1 cellular context compared by ENCODE assay signal in genomic region chr17:62703776-62704380, GRCh38.
A peak's percentile ranks its signal among the peaks of the same experiment; 100 is the strongest.
TF ChIP-seq lines count a peak whose summit lies in the region.

No MANE protein-coding gene starts in this region.

TF ChIP-seq in HepG2, 621 proteins besides CTCF, POLR2A, EP300 and RAD21 (continued from another document and continues in another):
- no peak for TF ChIP-seq ZBTB44 (CRISPR knock-in tag; IDR thresholded peaks at IDR 0.05)
- TF ChIP-seq NR0B2 (CRISPR knock-in tag; IDR thresholded peaks at IDR 0.05): no peak
- TF ChIP-seq FUBP1 (CRISPR knock-in tag; IDR thresholded peaks at IDR 0.05; ENCODE audit: borderline replicate concordance): no peak
- no peak for TF ChIP-seq KLF6 (CRISPR knock-in tag; IDR thresholded peaks at IDR 0.05)
- no peak for TF ChIP-seq KDM5B (CRISPR knock-in tag; IDR thresholded peaks at IDR 0.05; ENCODE audit: borderline replicate concordance)
- no peak for TF ChIP-seq NPAS2 (CRISPR knock-in tag; IDR thresholded peaks at IDR 0.05; ENCODE audit: borderline replicate concordance)
- TF ChIP-seq SMC3 (IDR thresholded peaks at IDR 0.05; ENCODE audit: low read length): no peak
- no peak for TF ChIP-seq ZNF382 (CRISPR knock-in tag; IDR thresholded peaks at IDR 0.05; ENCODE audit: borderline replicate concordance)
- no peak for TF ChIP-seq POLR2G (IDR thresholded peaks at IDR 0.05; ENCODE audit: low read depth, low read length)
- TF ChIP-seq, protein P1, sequence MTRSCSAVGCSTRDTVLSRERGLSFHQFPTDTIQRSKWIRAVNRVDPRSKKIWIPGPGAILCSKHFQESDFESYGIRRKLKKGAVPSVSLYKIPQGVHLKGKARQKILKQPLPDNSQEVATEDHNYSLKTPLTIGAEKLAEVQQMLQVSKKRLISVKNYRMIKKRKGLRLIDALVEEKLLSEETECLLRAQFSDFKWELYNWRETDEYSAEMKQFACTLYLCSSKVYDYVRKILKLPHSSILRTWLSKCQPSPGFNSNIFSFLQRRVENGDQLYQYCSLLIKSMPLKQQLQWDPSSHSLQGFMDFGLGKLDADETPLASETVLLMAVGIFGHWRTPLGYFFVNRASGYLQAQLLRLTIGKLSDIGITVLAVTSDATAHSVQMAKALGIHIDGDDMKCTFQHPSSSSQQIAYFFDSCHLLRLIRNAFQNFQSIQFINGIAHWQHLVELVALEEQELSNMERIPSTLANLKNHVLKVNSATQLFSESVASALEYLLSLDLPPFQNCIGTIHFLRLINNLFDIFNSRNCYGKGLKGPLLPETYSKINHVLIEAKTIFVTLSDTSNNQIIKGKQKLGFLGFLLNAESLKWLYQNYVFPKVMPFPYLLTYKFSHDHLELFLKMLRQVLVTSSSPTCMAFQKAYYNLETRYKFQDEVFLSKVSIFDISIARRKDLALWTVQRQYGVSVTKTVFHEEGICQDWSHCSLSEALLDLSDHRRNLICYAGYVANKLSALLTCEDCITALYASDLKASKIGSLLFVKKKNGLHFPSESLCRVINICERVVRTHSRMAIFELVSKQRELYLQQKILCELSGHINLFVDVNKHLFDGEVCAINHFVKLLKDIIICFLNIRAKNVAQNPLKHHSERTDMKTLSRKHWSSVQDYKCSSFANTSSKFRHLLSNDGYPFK (CRISPR knock-in tag; IDR thresholded peaks at IDR 0.05; ENCODE audit: borderline replicate concordance): no peak
- TF ChIP-seq, protein P2, sequence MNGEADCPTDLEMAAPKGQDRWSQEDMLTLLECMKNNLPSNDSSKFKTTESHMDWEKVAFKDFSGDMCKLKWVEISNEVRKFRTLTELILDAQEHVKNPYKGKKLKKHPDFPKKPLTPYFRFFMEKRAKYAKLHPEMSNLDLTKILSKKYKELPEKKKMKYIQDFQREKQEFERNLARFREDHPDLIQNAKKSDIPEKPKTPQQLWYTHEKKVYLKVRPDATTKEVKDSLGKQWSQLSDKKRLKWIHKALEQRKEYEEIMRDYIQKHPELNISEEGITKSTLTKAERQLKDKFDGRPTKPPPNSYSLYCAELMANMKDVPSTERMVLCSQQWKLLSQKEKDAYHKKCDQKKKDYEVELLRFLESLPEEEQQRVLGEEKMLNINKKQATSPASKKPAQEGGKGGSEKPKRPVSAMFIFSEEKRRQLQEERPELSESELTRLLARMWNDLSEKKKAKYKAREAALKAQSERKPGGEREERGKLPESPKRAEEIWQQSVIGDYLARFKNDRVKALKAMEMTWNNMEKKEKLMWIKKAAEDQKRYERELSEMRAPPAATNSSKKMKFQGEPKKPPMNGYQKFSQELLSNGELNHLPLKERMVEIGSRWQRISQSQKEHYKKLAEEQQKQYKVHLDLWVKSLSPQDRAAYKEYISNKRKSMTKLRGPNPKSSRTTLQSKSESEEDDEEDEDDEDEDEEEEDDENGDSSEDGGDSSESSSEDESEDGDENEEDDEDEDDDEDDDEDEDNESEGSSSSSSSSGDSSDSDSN (CRISPR knock-in tag; IDR thresholded peaks at IDR 0.05): peak; percentile 65
- no peak for TF ChIP-seq SNAPC2 (CRISPR knock-in tag; IDR thresholded peaks at IDR 0.05)
- 0 out of 2 replicates have a peak, but pooled peaks have one; percentile 15 for TF ChIP-seq ZNF768 (CRISPR knock-in tag; IDR thresholded peaks at IDR 0.05)
- no peak for TF ChIP-seq ZFP36L2 (CRISPR knock-in tag; IDR thresholded peaks at IDR 0.05)
- no peak for TF ChIP-seq CERS6 (CRISPR knock-in tag; IDR thresholded peaks at IDR 0.05)
- peak; percentile 93 for TF ChIP-seq ZNF777 (CRISPR knock-in tag; IDR thresholded peaks at IDR 0.05)
- no peak for TF ChIP-seq ZNF605 (CRISPR knock-in tag; IDR thresholded peaks at IDR 0.05)
- no peak for TF ChIP-seq CREBL2 (CRISPR knock-in tag; IDR thresholded peaks at IDR 0.05; ENCODE audit: borderline replicate concordance)
- no peak for TF ChIP-seq ZNF317 (CRISPR knock-in tag; IDR thresholded peaks at IDR 0.05)
- no peak for TF ChIP-seq CAMTA2 (CRISPR knock-in tag; IDR thresholded peaks at IDR 0.05; ENCODE audit: borderline replicate concordance)
- TF ChIP-seq ZFYVE20 (CRISPR knock-in tag; IDR thresholded peaks at IDR 0.05; ENCODE audit: borderline replicate concordance, low read depth): no peak
- TF ChIP-seq PRDM10 (CRISPR knock-in tag; IDR thresholded peaks at IDR 0.05; ENCODE audit: low read depth): no peak
- TF ChIP-seq ZNF282 (IDR thresholded peaks at IDR 0.05; ENCODE audit: partially characterized antibody): no peak
- no peak for TF ChIP-seq NFE2L1 (CRISPR knock-in tag; IDR thresholded peaks at IDR 0.05; ENCODE audit: borderline replicate concordance)
- TF ChIP-seq RFXAP (CRISPR knock-in tag; IDR thresholded peaks at IDR 0.05; ENCODE audit: borderline replicate concordance): no peak
- TF ChIP-seq MXD4 (CRISPR knock-in tag; IDR thresholded peaks at IDR 0.05): no peak
- TF ChIP-seq, protein P3, sequence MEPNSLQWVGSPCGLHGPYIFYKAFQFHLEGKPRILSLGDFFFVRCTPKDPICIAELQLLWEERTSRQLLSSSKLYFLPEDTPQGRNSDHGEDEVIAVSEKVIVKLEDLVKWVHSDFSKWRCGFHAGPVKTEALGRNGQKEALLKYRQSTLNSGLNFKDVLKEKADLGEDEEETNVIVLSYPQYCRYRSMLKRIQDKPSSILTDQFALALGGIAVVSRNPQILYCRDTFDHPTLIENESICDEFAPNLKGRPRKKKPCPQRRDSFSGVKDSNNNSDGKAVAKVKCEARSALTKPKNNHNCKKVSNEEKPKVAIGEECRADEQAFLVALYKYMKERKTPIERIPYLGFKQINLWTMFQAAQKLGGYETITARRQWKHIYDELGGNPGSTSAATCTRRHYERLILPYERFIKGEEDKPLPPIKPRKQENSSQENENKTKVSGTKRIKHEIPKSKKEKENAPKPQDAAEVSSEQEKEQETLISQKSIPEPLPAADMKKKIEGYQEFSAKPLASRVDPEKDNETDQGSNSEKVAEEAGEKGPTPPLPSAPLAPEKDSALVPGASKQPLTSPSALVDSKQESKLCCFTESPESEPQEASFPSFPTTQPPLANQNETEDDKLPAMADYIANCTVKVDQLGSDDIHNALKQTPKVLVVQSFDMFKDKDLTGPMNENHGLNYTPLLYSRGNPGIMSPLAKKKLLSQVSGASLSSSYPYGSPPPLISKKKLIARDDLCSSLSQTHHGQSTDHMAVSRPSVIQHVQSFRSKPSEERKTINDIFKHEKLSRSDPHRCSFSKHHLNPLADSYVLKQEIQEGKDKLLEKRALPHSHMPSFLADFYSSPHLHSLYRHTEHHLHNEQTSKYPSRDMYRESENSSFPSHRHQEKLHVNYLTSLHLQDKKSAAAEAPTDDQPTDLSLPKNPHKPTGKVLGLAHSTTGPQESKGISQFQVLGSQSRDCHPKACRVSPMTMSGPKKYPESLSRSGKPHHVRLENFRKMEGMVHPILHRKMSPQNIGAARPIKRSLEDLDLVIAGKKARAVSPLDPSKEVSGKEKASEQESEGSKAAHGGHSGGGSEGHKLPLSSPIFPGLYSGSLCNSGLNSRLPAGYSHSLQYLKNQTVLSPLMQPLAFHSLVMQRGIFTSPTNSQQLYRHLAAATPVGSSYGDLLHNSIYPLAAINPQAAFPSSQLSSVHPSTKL (CRISPR knock-in tag; IDR thresholded peaks at IDR 0.05): 0 out of 2 replicates have a peak, but pooled peaks have one; percentile 40
- TF ChIP-seq STAG1 (CRISPR knock-in tag; IDR thresholded peaks at IDR 0.05): peak; percentile 94
- TF ChIP-seq KLF13 (CRISPR knock-in tag; IDR thresholded peaks at IDR 0.05): no peak
- no peak for TF ChIP-seq ZFP37 (CRISPR knock-in tag; IDR thresholded peaks at IDR 0.05; ENCODE audit: borderline replicate concordance)
- TF ChIP-seq, protein P4, sequence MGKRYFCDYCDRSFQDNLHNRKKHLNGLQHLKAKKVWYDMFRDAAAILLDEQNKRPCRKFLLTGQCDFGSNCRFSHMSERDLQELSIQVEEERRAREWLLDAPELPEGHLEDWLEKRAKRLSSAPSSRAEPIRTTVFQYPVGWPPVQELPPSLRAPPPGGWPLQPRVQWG (CRISPR knock-in tag; IDR thresholded peaks at IDR 0.05; ENCODE audit: borderline replicate concordance, low read depth): no peak
- no peak for TF ChIP-seq ZNF232 (CRISPR knock-in tag; IDR thresholded peaks at IDR 0.05; ENCODE audit: borderline replicate concordance)
- no peak; the same call in 1 of the 2 replicates for TF ChIP-seq FOXA3 (CRISPR knock-in tag; IDR thresholded peaks at IDR 0.05)
- TF ChIP-seq ZNF136 (CRISPR knock-in tag; IDR thresholded peaks at IDR 0.05; ENCODE audit: low read depth): no peak
- TF ChIP-seq TBX2 (CRISPR knock-in tag; IDR thresholded peaks at IDR 0.05; ENCODE audit: borderline replicate concordance): no peak
- no peak for TF ChIP-seq RCOR2 (CRISPR knock-in tag; IDR thresholded peaks at IDR 0.05)
- peak; percentile 90 for TF ChIP-seq RNF2 (conservative IDR thresholded peaks at IDR 0.05; ENCODE audit: low read depth)
- no peak for TF ChIP-seq JUNB (CRISPR knock-in tag; IDR thresholded peaks at IDR 0.05; ENCODE audit: borderline replicate concordance)
- no peak for TF ChIP-seq ZNF598 (CRISPR knock-in tag; IDR thresholded peaks at IDR 0.05; ENCODE audit: borderline replicate concordance)
- no peak for TF ChIP-seq NR2F6 (IDR thresholded peaks at IDR 0.05)
- no peak for TF ChIP-seq NR2F6 (CRISPR knock-in tag; IDR thresholded peaks at IDR 0.05)
- TF ChIP-seq ZNF781 (CRISPR knock-in tag; IDR thresholded peaks at IDR 0.05; ENCODE audit: borderline replicate concordance, not compliant biosample characterization): no peak
- TF ChIP-seq NKX3-1 (CRISPR knock-in tag; IDR thresholded peaks at IDR 0.05): no peak
- TF ChIP-seq GATAD2A (CRISPR knock-in tag; IDR thresholded peaks at IDR 0.05): no peak
- TF ChIP-seq, protein P5, sequence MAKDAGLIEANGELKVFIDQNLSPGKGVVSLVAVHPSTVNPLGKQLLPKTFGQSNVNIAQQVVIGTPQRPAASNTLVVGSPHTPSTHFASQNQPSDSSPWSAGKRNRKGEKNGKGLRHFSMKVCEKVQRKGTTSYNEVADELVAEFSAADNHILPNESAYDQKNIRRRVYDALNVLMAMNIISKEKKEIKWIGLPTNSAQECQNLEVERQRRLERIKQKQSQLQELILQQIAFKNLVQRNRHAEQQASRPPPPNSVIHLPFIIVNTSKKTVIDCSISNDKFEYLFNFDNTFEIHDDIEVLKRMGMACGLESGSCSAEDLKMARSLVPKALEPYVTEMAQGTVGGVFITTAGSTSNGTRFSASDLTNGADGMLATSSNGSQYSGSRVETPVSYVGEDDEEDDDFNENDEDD (CRISPR knock-in tag; IDR thresholded peaks at IDR 0.05; ENCODE audit: borderline replicate concordance): peak; percentile 72; the same call in 1 of the 2 replicates
- TF ChIP-seq NFE2L2 (IDR thresholded peaks at IDR 0.05; ENCODE audit: low read length): no peak
